Comparison of ENCODE assay signal across 8 cellular contexts in genomic region chr14:88323520-88324199, GRCh38. TPM values are rescaled to one million over a fixed set of nuclear protein-coding genes. Genes with fewer than 3 reads are reported as not detected.
DNase-seq lines count a peak whose midpoint lies in the region; ATAC-seq and TF ChIP-seq lines count a peak whose summit lies in the region.

No MANE protein-coding gene starts in this region.

- intact Hi-C loops in spleen (cut with DNase I; ENCODE audit: low total_unique reads) (no loop called here), posterior vena cava (cut with DNase I) (no loop called here)

- H3K27me3 ChIP-seq in SU-DHL-6 (ENCODE audit: low read length) = no peaks in the 10 kb centered on the region
- peaks cover 4 to 99% (median 71%) of the 10 kb centered on the region in 7 donors for H3K27me3 ChIP-seq in spleen (replicated peaks in 1 of 7)

- no peak for TF ChIP-seq POLR2A in spleen (IDR thresholded peaks at IDR 0.05)

- peak overlapping the region; percentile 61 for H3K4me3 ChIP-seq in SU-DHL-6 (ENCODE audit: insufficient read depth, low read length, poor library complexity, severe bottlenecking)
- peak overlapping the region; percentile 18 to 71 (median 40) for H3K4me3 ChIP-seq in spleen

- no peak for DNase-seq in T-helper 1 cell
- peak; percentile 64 for DNase-seq in germinal center (ENCODE audit: low spot score)
- DNase-seq in spleen = peak; percentile 84
- DNase-seq in posterior vena cava (ENCODE audit: low spot score) = no peak

- ATAC-seq in GM21381 (IDR thresholded peaks at IDR 0.05; ENCODE audit: unreplicated experiment) = peak; percentile 96
- peak; percentile 70 for ATAC-seq in HG03521 (IDR thresholded peaks at IDR 0.05; ENCODE audit: unreplicated experiment)

- peaks cover 49% of the 10 kb centered on the region for H3K27me3 Mint-ChIP-seq in T-helper 1 cell treated with Interleukin-12 subunit alpha and Interleukin-12 subunit beta and Interleukin-4 antibody, amounts not matched to agents 30 μg/mL and 1 μg/mL, for 36 hours (ENCODE audit: low read depth)

- H3K9ac ChIP-seq in SU-DHL-6 (ENCODE audit: low read length) = peak overlapping the region; percentile 58

- no peaks in the 10 kb centered on the region for H3K79me2 ChIP-seq in SU-DHL-6 (ENCODE audit: insufficient read depth, low read length)

- peak overlapping the region; percentile 93 for H3K4me2 ChIP-seq in SU-DHL-6 (ENCODE audit: low read depth, low read length, poor library complexity, severe bottlenecking)

- peak overlapping the region; percentile 97 for H2AFZ ChIP-seq in SU-DHL-6 (ENCODE audit: low read depth, low read length, severe bottlenecking)

- no peaks in the 10 kb centered on the region for H3K9me2 ChIP-seq in SU-DHL-6 (replicated peaks; ENCODE audit: insufficient read depth, low read length)

- H4K20me1 ChIP-seq in SU-DHL-6 (ENCODE audit: low read depth, low read length) = no peaks in the 10 kb centered on the region

- no peak overlapping the region for H3K27ac Mint-ChIP-seq in T-helper 1 cell treated with Interleukin-12 subunit alpha and Interleukin-12 subunit beta and Interleukin-4 antibody, amounts not matched to agents 30 μg/mL and 1 μg/mL, for 36 hours

- WGBS in spleen, 5 donors = 1% methylated on average over 40 to 70 of the region's 70 CpGs

- H3K9me3 Mint-ChIP-seq in T-helper 1 cell treated with Interleukin-12 subunit alpha and Interleukin-12 subunit beta and Interleukin-4 antibody, amounts not matched to agents 30 μg/mL and 1 μg/mL, for 36 hours = no peaks in the 10 kb centered on the region

- no peaks in the 10 kb centered on the region for H3K9me3 ChIP-seq in SU-DHL-6 (ENCODE audit: insufficient read depth, low read length)
- H3K9me3 ChIP-seq in spleen = peaks cover 0 to 7% (median 0%) of the 10 kb centered on the region in 8 donors

- H3K36me3 ChIP-seq in SU-DHL-6 (ENCODE audit: low read length) (no peaks in the 10 kb centered on the region), spleen (no peaks in the 10 kb centered on the region)

- no peak overlapping the region for H3K27ac ChIP-seq in SU-DHL-6 (ENCODE audit: low read depth, low read length)
- H3K27ac ChIP-seq in spleen = no peak overlapping the region

- no peaks in the 10 kb centered on the region for H3K36me3 Mint-ChIP-seq in T-helper 1 cell treated with Interleukin-12 subunit alpha and Interleukin-12 subunit beta and Interleukin-4 antibody, amounts not matched to agents 30 μg/mL and 1 μg/mL, for 36 hours (ENCODE audit: low read depth)

- no peak for TF ChIP-seq CTCF in SU-DHL-6 (IDR thresholded peaks at IDR 0.05; ENCODE audit: insufficient read depth, low read length, poor library complexity, severe bottlenecking)
- TF ChIP-seq CTCF in spleen (IDR thresholded peaks at IDR 0.05 in 8 of 11, conservative IDR thresholded peaks at IDR 0.05 in 3 of 11) = no peak

- peaks cover 0 to 29% (median 19%) of the 10 kb centered on the region in 6 donors for H3K4me1 ChIP-seq in spleen

- H3K4me1 Mint-ChIP-seq in T-helper 1 cell treated with Interleukin-12 subunit alpha and Interleukin-12 subunit beta and Interleukin-4 antibody, amounts not matched to agents 30 μg/mL and 1 μg/mL, for 36 hours (ENCODE audit: low read depth) = peaks cover 4% of the 10 kb centered on the region

- H3F3A ChIP-seq in SU-DHL-6 (ENCODE audit: insufficient read depth) = no peaks in the 10 kb centered on the region

- peak overlapping the region; percentile 41 for H3K4me3 Mint-ChIP-seq in T-helper 1 cell treated with Interleukin-12 subunit alpha and Interleukin-12 subunit beta and Interleukin-4 antibody, amounts not matched to agents 30 μg/mL and 1 μg/mL, for 36 hours

RNA-seq across cellular contexts. Expression of gene KCNK10, which starts 0.6 kb away (rescaled TPM):
- total RNA-seq in spleen (under 1 TPM in 2 of 7 donors, not detected in 5; 0.09 to 0.13 TPM), posterior vena cava (not detected)
- under 1 TPM in 2 of 3 donors, not detected in 1; 0.03 to 0.07 TPM for polyA plus RNA-seq in spleen

Comparison
In these comparisons a context has a peak if more than half of its experiments do, and no peak if none do; other contexts are left out.
1. DNase-seq: peak in germinal center (single experiment) and spleen (single experiment); none in T-helper 1 cell (0 of 5) and posterior vena cava (single experiment).